1 cellular context compared by ENCODE assay signal in the genomic region with DNA sequence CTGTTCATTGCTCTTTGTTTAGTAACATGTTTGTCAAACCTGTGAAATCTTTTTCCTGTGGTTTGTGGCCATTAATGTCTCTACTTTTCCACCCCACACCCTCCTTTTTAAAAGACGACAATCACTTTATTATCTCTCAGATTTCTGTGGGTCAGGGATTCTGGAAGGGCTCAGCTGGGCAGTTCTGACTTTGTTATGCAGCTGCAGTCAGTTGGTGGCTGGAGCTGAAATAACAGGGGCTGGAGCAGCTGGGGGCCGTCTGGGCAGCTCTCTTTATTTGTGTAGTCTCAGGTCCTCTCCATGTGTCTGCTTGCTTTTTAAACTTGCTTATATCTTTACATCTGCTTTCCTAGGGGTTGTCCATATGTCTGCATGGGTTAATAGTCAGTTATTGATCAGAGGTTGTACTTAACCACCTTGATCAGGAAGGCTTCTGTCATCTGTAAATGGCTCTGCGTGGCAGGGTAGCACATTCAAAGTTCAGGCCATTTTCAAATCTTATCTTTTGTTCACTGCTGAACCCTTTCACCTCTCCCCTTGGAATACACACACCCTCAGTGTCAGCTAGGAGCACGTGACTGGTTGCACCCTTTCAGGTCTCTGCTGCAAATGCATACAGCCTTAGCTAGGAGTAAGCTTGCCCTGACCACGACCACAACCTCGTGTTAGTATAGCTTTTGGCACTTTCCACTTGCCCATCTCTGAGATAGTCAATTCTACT.
TF ChIP-seq lines count a peak whose summit lies in the region.

No MANE protein-coding gene starts in this region.

TF ChIP-seq in GM12878, 131 proteins besides CTCF, POLR2A, EP300 and RAD21 (continued from another document):
- TF ChIP-seq, protein P1, sequence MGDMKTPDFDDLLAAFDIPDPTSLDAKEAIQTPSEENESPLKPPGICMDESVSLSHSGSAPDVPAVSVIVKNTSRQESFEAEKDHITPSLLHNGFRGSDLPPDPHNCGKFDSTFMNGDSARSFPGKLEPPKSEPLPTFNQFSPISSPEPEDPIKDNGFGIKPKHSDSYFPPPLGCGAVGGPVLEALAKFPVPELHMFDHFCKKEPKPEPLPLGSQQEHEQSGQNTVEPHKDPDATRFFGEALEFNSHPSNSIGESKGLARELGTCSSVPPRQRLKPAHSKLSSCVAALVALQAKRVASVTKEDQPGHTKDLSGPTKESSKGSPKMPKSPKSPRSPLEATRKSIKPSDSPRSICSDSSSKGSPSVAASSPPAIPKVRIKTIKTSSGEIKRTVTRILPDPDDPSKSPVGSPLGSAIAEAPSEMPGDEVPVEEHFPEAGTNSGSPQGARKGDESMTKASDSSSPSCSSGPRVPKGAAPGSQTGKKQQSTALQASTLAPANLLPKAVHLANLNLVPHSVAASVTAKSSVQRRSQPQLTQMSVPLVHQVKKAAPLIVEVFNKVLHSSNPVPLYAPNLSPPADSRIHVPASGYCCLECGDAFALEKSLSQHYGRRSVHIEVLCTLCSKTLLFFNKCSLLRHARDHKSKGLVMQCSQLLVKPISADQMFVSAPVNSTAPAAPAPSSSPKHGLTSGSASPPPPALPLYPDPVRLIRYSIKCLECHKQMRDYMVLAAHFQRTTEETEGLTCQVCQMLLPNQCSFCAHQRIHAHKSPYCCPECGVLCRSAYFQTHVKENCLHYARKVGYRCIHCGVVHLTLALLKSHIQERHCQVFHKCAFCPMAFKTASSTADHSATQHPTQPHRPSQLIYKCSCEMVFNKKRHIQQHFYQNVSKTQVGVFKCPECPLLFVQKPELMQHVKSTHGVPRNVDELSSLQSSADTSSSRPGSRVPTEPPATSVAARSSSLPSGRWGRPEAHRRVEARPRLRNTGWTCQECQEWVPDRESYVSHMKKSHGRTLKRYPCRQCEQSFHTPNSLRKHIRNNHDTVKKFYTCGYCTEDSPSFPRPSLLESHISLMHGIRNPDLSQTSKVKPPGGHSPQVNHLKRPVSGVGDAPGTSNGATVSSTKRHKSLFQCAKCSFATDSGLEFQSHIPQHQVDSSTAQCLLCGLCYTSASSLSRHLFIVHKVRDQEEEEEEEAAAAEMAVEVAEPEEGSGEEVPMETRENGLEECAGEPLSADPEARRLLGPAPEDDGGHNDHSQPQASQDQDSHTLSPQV (IDR thresholded peaks at IDR 0.05) = no peak
- TF ChIP-seq PAX8 (IDR thresholded peaks at IDR 0.05) (no peak), RELB (IDR thresholded peaks at IDR 0.05; ENCODE audit: low read depth) (no peak), MYB (IDR thresholded peaks at IDR 0.05; ENCODE audit: borderline replicate concordance, low read depth, low read length) (no peak), SP1 (IDR thresholded peaks at IDR 0.05; ENCODE audit: low read depth, low read length) (no peak), RAD51 (IDR thresholded peaks at IDR 0.05) (peak; percentile 73)
TF ChIP-seq in GM12878: peak in this region for 9.
